In the genomic region with DNA sequence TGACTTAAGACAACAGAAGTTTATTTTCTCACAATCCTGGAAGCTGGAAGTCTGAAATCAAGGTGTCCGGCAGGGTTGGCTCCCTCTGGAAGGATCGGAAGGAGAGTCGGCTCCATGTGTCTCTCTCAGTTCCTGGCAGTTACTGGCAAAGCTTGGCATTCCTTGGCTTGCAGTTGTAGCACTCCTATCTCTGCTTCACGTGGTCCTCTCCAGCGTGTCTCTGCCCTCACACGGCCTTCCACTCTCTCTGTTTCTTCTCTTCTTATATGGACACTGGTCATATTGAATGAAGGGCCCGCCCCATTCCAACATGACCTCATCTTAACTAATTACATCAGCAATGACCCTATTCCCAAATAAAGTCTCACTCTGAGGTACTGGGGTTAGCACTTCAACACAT, we compare ENCODE assay signal across 19 cellular contexts.
DNase-seq lines count a peak whose midpoint lies in the region; ATAC-seq and TF ChIP-seq lines count a peak whose summit lies in the region.
"Had no signal": no experiment of that assay in that cellular context is flagged by ENCODE, and none has a peak within 500 bp of the region (broad histone marks: within the 10 kb centered on the region; RNA-seq: fewer than 3 reads in every experiment).

No MANE protein-coding gene starts in this region.

- no peak overlapping the region for H3K4me3 Mint-ChIP-seq in type B pancreatic cell
- H3K4me3 Mint-ChIP-seq: CD14-positive monocyte; CD4-positive, alpha-beta memory T cell had no signal

- no peak for ATAC-seq in HG03354 (IDR thresholded peaks at IDR 0.05; ENCODE audit: poor library complexity, severe bottlenecking, unreplicated experiment)
- no peak for ATAC-seq in GM21717 (IDR thresholded peaks at IDR 0.05; ENCODE audit: unreplicated experiment)
- ATAC-seq: GM12878, K562 had no signal

- H3K27ac Mint-ChIP-seq in type B pancreatic cell, result no peak overlapping the region
- H3K27ac Mint-ChIP-seq: CD14-positive monocyte; CD4-positive, alpha-beta memory T cell had no signal

- intact Hi-C loops in cardiac septum (cut with DNase I) (no loop called here), esophagus muscularis mucosa (cut with DNase I) (no loop called here)

- no peaks in the 10 kb centered on the region for H3K36me3 ChIP-seq in right atrium auricular region
- no peaks in the 10 kb centered on the region for H3K36me3 ChIP-seq in esophagus muscularis mucosa
- H3K36me3 ChIP-seq: BLaER1, HAP-1 had no signal

- peaks cover 19% of the 10 kb centered on the region for H3K27me3 Mint-ChIP-seq in type B pancreatic cell

- no peaks in the 10 kb centered on the region for H3K27me3 ChIP-seq in right atrium auricular region
- H3K27me3 ChIP-seq in esophagus muscularis mucosa, result peaks cover 0 to 75% (median 0%) of the 10 kb centered on the region in 4 donors
- H3K27me3 ChIP-seq: BLaER1 had no signal

- 41% methylated on average over 7 of the region's 7 CpGs for WGBS in esophagus muscularis mucosa

- no peaks in the 10 kb centered on the region for H3K36me3 Mint-ChIP-seq in type B pancreatic cell
- H3K36me3 Mint-ChIP-seq: CD14-positive monocyte; CD4-positive, alpha-beta memory T cell had no signal

- H3K9me3 ChIP-seq in right atrium auricular region (no peaks in the 10 kb centered on the region), esophagus muscularis mucosa (no peaks in the 10 kb centered on the region)
- H3K9me3 ChIP-seq: BLaER1, HAP-1 had no signal

- H3K4me1 ChIP-seq in right atrium auricular region (no peaks in the 10 kb centered on the region), esophagus muscularis mucosa (no peaks in the 10 kb centered on the region)
- H3K4me1 ChIP-seq: BLaER1, HAP-1 had no signal

- TF ChIP-seq POLR2A in esophagus muscularis mucosa (IDR thresholded peaks at IDR 0.05; ENCODE audit: low read depth), result no peak

- H3K27ac ChIP-seq in right atrium auricular region (no peak overlapping the region), esophagus muscularis mucosa (replicated peaks in 1 of 4) (no peak overlapping the region)
- H3K27ac ChIP-seq: BLaER1 had no signal

- no peaks in the 10 kb centered on the region for H3K4me1 Mint-ChIP-seq in type B pancreatic cell (ENCODE audit: unreplicated experiment)
- H3K4me1 Mint-ChIP-seq: CD14-positive monocyte; CD4-positive, alpha-beta memory T cell had no signal

- DNase-seq in right atrium auricular region (ENCODE audit: low spot score), result peak; percentile 42
- DNase-seq in cardiac septum (ENCODE audit: low spot score), result no peak
- peak; percentile 74 for DNase-seq in esophagus muscularis mucosa (ENCODE audit: extremely low spot score)
- DNase-seq in type B pancreatic cell (ENCODE audit: extremely low spot score, unreplicated experiment), result peak; percentile 27
- no peak for DNase-seq in mesenteric fat pad (ENCODE audit: low spot score)
- DNase-seq: 8988T; CD4-positive, alpha-beta memory T cell; DMS153; DND-41; EL; GOT3; IMR-90 had no signal

- no peak for TF ChIP-seq CTCF in right atrium auricular region (IDR thresholded peaks at IDR 0.05)
- no peak for TF ChIP-seq CTCF in esophagus muscularis mucosa (IDR thresholded peaks at IDR 0.05)
- no peak for TF ChIP-seq CTCF in type B pancreatic cell (conservative IDR thresholded peaks at IDR 0.05)

- no peak for TF ChIP-seq EP300 in esophagus muscularis mucosa (IDR thresholded peaks at IDR 0.05)

- H3K9me3 Mint-ChIP-seq in type B pancreatic cell, result no peaks in the 10 kb centered on the region

- H3K4me3 ChIP-seq in right atrium auricular region, result no peak overlapping the region
- no peak overlapping the region for H3K4me3 ChIP-seq in esophagus muscularis mucosa
- H3K4me3 ChIP-seq: BLaER1, GM12878, HAP-1, K562 had no signal

Comparison
In these comparisons a context has a peak if more than half of its experiments do, and no peak if none do; other contexts are left out.
1. DNase-seq: peak in right atrium auricular region (single experiment), esophagus muscularis mucosa (single experiment) and type B pancreatic cell (single experiment); none in cardiac septum (single experiment) and mesenteric fat pad (single experiment).